1 cellular context compared by ENCODE assay signal in genomic region chr14:71932229-71932951, GRCh38.
TF ChIP-seq lines count a peak whose summit lies in the region.

Gene RGS6, plus strand, starts transcription at chr14:71932429.

TF ChIP-seq in HepG2, 621 proteins besides CTCF, POLR2A, EP300 and RAD21 (continued from another document):
- TF ChIP-seq ZNF687 (CRISPR knock-in tag; IDR thresholded peaks at IDR 0.05) (peak; percentile 38), RORA (CRISPR knock-in tag; IDR thresholded peaks at IDR 0.05) (no peak), MAFG (CRISPR knock-in tag; IDR thresholded peaks at IDR 0.05) (no peak), NR2F2 (IDR thresholded peaks at IDR 0.05; ENCODE audit: borderline replicate concordance, low read depth) (no peak), ZNF160 (CRISPR knock-in tag; IDR thresholded peaks at IDR 0.05) (no peak), XRCC5 (optimal IDR thresholded peaks at IDR 0.05; ENCODE audit: low read length) (no peak), ATM (IDR thresholded peaks at IDR 0.05; ENCODE audit: borderline replicate concordance) (no peak), ZNF20 (CRISPR knock-in tag; IDR thresholded peaks at IDR 0.05) (no peak)
- TF ChIP-seq, protein P1, sequence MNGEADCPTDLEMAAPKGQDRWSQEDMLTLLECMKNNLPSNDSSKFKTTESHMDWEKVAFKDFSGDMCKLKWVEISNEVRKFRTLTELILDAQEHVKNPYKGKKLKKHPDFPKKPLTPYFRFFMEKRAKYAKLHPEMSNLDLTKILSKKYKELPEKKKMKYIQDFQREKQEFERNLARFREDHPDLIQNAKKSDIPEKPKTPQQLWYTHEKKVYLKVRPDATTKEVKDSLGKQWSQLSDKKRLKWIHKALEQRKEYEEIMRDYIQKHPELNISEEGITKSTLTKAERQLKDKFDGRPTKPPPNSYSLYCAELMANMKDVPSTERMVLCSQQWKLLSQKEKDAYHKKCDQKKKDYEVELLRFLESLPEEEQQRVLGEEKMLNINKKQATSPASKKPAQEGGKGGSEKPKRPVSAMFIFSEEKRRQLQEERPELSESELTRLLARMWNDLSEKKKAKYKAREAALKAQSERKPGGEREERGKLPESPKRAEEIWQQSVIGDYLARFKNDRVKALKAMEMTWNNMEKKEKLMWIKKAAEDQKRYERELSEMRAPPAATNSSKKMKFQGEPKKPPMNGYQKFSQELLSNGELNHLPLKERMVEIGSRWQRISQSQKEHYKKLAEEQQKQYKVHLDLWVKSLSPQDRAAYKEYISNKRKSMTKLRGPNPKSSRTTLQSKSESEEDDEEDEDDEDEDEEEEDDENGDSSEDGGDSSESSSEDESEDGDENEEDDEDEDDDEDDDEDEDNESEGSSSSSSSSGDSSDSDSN (CRISPR knock-in tag; IDR thresholded peaks at IDR 0.05) = peak; percentile 42; the same call in 1 of the 2 replicates
